ENCODE assay signal across 1 cellular context in the genomic region with DNA sequence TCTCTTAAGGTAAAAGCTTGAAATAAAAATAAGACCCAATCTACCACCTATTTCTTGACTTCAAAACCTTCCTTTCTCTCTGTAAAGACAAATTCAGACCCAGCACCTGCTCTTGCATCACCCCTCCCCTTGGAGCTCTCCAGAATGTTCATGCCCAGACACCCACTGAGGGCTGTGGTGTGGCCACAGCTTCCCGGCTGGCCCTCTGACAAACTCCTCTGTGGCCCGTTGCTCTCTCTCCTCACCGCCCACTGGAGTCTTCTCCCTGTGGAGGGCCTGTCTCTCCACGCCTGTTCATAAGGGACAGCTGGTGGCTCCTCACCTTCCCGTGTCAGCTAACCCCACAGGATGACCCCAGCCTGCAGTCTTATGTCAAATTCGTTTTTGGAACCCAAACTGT.
TF ChIP-seq lines count a peak whose summit lies in the region.

No MANE protein-coding gene starts in this region.

TF ChIP-seq in GM23338, 12 proteins besides CTCF, POLR2A, EP300 and RAD21 (continued from another document):
- TF ChIP-seq, protein P1, sequence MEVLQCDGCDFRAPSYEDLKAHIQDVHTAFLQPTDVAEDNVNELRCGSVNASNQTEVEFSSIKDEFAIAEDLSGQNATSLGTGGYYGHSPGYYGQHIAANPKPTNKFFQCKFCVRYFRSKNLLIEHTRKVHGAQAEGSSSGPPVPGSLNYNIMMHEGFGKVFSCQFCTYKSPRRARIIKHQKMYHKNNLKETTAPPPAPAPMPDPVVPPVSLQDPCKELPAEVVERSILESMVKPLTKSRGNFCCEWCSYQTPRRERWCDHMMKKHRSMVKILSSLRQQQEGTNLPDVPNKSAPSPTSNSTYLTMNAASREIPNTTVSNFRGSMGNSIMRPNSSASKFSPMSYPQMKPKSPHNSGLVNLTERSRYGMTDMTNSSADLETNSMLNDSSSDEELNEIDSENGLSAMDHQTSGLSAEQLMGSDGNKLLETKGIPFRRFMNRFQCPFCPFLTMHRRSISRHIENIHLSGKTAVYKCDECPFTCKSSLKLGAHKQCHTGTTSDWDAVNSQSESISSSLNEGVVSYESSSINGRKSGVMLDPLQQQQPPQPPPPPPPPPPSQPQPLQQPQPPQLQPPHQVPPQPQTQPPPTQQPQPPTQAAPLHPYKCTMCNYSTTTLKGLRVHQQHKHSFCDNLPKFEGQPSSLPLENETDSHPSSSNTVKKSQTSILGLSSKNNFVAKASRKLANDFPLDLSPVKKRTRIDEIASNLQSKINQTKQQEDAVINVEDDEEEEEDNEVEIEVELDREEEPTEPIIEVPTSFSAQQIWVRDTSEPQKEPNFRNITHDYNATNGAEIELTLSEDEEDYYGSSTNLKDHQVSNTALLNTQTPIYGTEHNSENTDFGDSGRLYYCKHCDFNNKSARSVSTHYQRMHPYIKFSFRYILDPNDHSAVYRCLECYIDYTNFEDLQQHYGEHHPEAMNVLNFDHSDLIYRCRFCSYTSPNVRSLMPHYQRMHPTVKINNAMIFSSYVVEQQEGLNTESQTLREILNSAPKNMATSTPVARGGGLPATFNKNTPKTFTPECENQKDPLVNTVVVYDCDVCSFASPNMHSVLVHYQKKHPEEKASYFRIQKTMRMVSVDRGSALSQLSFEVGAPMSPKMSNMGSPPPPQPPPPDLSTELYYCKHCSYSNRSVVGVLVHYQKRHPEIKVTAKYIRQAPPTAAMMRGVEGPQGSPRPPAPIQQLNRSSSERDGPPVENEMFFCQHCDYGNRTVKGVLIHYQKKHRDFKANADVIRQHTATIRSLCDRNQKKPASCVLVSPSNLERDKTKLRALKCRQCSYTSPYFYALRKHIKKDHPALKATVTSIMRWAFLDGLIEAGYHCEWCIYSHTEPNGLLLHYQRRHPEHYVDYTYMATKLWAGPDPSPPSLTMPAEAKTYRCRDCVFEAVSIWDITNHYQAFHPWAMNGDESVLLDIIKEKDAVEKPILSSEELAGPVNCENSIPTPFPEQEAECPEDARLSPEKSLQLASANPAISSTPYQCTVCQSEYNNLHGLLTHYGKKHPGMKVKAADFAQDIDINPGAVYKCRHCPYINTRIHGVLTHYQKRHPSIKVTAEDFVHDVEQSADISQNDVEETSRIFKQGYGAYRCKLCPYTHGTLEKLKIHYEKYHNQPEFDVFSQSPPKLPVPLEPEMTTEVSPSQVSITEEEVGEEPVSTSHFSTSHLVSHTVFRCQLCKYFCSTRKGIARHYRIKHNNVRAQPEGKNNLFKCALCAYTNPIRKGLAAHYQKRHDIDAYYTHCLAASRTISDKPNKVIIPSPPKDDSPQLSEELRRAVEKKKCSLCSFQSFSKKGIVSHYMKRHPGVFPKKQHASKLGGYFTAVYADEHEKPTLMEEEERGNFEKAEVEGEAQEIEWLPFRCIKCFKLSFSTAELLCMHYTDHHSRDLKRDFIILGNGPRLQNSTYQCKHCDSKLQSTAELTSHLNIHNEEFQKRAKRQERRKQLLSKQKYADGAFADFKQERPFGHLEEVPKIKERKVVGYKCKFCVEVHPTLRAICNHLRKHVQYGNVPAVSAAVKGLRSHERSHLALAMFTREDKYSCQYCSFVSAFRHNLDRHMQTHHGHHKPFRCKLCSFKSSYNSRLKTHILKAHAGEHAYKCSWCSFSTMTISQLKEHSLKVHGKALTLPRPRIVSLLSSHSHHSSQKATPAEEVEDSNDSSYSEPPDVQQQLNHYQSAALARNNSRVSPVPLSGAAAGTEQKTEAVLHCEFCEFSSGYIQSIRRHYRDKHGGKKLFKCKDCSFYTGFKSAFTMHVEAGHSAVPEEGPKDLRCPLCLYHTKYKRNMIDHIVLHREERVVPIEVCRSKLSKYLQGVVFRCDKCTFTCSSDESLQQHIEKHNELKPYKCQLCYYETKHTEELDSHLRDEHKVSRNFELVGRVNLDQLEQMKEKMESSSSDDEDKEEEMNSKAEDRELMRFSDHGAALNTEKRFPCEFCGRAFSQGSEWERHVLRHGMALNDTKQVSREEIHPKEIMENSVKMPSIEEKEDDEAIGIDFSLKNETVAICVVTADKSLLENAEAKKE (CRISPR knock-in tag; IDR thresholded peaks at IDR 0.05): no peak
- TF ChIP-seq ZNF331 (CRISPR knock-in tag; IDR thresholded peaks at IDR 0.05; ENCODE audit: low read depth) (no peak), ZNF114 (CRISPR knock-in tag; IDR thresholded peaks at IDR 0.05) (no peak), EZH2 (IDR thresholded peaks at IDR 0.05; ENCODE audit: low read depth, unreplicated experiment) (no peak), POLR2AphosphoS5 (IDR thresholded peaks at IDR 0.05; ENCODE audit: low read depth) (no peak), NANOG (IDR thresholded peaks at IDR 0.05; ENCODE audit: borderline replicate concordance) (no peak), CREB1 (CRISPR knock-in tag; IDR thresholded peaks at IDR 0.05; ENCODE audit: low read depth) (no peak)
- TF ChIP-seq, protein P2, sequence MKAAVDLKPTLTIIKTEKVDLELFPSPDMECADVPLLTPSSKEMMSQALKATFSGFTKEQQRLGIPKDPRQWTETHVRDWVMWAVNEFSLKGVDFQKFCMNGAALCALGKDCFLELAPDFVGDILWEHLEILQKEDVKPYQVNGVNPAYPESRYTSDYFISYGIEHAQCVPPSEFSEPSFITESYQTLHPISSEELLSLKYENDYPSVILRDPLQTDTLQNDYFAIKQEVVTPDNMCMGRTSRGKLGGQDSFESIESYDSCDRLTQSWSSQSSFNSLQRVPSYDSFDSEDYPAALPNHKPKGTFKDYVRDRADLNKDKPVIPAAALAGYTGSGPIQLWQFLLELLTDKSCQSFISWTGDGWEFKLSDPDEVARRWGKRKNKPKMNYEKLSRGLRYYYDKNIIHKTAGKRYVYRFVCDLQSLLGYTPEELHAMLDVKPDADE (IDR thresholded peaks at IDR 0.05): no peak
